1 cellular context compared by ENCODE assay signal in the genomic region with DNA sequence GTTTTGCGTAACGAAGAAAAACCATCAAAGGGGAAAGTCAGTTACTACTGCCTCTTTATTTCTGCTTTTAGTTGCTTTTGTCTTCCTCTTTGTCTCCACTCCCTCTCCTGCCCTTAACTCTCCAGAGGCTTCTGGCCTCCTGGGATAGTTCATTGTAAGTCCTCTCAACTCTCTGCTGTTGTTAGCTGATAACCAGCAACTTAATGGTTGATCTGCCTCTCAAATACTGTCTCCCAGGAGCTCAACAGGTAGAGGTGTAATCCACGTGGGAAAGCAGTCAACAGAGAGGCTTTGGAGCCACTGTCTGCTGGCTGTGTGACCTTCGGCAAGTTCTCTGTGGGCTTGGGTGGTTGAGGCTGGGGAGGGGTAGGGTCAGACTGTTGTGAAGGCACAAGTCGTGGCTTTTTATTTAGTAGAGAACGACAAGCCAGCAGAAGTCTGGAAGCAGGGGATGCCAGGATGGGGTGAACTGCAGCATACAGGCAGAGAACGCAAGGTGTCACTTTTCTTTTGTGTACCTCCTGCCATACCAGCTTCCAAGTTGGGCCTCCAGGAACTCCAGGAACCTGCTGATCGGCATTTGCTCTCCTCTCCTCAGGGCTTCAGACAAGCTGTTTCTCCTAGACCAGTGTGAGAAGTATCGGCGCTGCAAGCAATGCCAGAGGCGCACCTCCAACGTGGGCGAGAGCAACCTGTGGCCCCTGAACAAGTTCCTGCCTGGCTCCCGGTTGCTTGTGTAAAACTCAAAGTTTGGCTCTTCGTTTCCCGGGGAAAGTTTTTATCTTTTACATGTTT.
TF ChIP-seq lines count a peak whose summit lies in the region.

No MANE protein-coding gene starts in this region.

TF ChIP-seq in GM23338, 12 proteins besides CTCF, POLR2A, EP300 and RAD21 (continued from another document):
- TF ChIP-seq, protein P1, sequence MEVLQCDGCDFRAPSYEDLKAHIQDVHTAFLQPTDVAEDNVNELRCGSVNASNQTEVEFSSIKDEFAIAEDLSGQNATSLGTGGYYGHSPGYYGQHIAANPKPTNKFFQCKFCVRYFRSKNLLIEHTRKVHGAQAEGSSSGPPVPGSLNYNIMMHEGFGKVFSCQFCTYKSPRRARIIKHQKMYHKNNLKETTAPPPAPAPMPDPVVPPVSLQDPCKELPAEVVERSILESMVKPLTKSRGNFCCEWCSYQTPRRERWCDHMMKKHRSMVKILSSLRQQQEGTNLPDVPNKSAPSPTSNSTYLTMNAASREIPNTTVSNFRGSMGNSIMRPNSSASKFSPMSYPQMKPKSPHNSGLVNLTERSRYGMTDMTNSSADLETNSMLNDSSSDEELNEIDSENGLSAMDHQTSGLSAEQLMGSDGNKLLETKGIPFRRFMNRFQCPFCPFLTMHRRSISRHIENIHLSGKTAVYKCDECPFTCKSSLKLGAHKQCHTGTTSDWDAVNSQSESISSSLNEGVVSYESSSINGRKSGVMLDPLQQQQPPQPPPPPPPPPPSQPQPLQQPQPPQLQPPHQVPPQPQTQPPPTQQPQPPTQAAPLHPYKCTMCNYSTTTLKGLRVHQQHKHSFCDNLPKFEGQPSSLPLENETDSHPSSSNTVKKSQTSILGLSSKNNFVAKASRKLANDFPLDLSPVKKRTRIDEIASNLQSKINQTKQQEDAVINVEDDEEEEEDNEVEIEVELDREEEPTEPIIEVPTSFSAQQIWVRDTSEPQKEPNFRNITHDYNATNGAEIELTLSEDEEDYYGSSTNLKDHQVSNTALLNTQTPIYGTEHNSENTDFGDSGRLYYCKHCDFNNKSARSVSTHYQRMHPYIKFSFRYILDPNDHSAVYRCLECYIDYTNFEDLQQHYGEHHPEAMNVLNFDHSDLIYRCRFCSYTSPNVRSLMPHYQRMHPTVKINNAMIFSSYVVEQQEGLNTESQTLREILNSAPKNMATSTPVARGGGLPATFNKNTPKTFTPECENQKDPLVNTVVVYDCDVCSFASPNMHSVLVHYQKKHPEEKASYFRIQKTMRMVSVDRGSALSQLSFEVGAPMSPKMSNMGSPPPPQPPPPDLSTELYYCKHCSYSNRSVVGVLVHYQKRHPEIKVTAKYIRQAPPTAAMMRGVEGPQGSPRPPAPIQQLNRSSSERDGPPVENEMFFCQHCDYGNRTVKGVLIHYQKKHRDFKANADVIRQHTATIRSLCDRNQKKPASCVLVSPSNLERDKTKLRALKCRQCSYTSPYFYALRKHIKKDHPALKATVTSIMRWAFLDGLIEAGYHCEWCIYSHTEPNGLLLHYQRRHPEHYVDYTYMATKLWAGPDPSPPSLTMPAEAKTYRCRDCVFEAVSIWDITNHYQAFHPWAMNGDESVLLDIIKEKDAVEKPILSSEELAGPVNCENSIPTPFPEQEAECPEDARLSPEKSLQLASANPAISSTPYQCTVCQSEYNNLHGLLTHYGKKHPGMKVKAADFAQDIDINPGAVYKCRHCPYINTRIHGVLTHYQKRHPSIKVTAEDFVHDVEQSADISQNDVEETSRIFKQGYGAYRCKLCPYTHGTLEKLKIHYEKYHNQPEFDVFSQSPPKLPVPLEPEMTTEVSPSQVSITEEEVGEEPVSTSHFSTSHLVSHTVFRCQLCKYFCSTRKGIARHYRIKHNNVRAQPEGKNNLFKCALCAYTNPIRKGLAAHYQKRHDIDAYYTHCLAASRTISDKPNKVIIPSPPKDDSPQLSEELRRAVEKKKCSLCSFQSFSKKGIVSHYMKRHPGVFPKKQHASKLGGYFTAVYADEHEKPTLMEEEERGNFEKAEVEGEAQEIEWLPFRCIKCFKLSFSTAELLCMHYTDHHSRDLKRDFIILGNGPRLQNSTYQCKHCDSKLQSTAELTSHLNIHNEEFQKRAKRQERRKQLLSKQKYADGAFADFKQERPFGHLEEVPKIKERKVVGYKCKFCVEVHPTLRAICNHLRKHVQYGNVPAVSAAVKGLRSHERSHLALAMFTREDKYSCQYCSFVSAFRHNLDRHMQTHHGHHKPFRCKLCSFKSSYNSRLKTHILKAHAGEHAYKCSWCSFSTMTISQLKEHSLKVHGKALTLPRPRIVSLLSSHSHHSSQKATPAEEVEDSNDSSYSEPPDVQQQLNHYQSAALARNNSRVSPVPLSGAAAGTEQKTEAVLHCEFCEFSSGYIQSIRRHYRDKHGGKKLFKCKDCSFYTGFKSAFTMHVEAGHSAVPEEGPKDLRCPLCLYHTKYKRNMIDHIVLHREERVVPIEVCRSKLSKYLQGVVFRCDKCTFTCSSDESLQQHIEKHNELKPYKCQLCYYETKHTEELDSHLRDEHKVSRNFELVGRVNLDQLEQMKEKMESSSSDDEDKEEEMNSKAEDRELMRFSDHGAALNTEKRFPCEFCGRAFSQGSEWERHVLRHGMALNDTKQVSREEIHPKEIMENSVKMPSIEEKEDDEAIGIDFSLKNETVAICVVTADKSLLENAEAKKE (CRISPR knock-in tag; IDR thresholded peaks at IDR 0.05): no peak
- TF ChIP-seq ZNF114 (CRISPR knock-in tag; IDR thresholded peaks at IDR 0.05) (no peak), EZH2 (IDR thresholded peaks at IDR 0.05; ENCODE audit: low read depth, unreplicated experiment) (no peak)
- TF ChIP-seq, protein P2, sequence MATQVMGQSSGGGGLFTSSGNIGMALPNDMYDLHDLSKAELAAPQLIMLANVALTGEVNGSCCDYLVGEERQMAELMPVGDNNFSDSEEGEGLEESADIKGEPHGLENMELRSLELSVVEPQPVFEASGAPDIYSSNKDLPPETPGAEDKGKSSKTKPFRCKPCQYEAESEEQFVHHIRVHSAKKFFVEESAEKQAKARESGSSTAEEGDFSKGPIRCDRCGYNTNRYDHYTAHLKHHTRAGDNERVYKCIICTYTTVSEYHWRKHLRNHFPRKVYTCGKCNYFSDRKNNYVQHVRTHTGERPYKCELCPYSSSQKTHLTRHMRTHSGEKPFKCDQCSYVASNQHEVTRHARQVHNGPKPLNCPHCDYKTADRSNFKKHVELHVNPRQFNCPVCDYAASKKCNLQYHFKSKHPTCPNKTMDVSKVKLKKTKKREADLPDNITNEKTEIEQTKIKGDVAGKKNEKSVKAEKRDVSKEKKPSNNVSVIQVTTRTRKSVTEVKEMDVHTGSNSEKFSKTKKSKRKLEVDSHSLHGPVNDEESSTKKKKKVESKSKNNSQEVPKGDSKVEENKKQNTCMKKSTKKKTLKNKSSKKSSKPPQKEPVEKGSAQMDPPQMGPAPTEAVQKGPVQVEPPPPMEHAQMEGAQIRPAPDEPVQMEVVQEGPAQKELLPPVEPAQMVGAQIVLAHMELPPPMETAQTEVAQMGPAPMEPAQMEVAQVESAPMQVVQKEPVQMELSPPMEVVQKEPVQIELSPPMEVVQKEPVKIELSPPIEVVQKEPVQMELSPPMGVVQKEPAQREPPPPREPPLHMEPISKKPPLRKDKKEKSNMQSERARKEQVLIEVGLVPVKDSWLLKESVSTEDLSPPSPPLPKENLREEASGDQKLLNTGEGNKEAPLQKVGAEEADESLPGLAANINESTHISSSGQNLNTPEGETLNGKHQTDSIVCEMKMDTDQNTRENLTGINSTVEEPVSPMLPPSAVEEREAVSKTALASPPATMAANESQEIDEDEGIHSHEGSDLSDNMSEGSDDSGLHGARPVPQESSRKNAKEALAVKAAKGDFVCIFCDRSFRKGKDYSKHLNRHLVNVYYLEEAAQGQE (IDR thresholded peaks at IDR 0.05; ENCODE audit: unreplicated experiment): no peak
